ENCODE assay signal across 9 cellular contexts in genomic region chr2:21372654-21373053, GRCh38.
A peak's percentile ranks its signal among the peaks of the same experiment; 100 is the strongest.
DNase-seq lines count a peak whose midpoint lies in the region; ATAC-seq and TF ChIP-seq lines count a peak whose summit lies in the region.
"Had no signal": no experiment of that assay in that cellular context is flagged by ENCODE, and none has a peak within 500 bp of the region (broad histone marks: within the 10 kb centered on the region; RNA-seq: fewer than 3 reads in every experiment).

No MANE protein-coding gene starts in this region.

- H3K27me3 Mint-ChIP-seq in activated CD8-positive, alpha-beta memory T cell treated with anti-CD3 and anti-CD28 coated beads, Interleukin-2, amount 10 ng/mL, durations not matched to agents 7 days and 5 days, result no peaks in the 10 kb centered on the region

- H3K4me1 Mint-ChIP-seq in activated CD8-positive, alpha-beta memory T cell treated with anti-CD3 and anti-CD28 coated beads, Interleukin-2, amount 10 ng/mL, durations not matched to agents 7 days and 5 days, result no peaks in the 10 kb centered on the region
- H3K4me1 Mint-ChIP-seq: memory B cell had no signal

- CTCF ChIA-PET in activated CD8-positive, alpha-beta memory T cell treated with anti-CD3 and anti-CD28 coated beads, Interleukin-2, amount 10 ng/mL, durations not matched to agents 7 days and 5 days (lab: Charles Lee), result no interaction called here

- DNase-seq in NCI-H226 (peak; percentile 13), fibroblast of villous mesenchyme (ENCODE audit: low read depth) (peak; percentile 7), cerebellum (ENCODE audit: low spot score) (no peak), NCI-H1930 (lab: John Stamatoyannopoulos, UW) (no peak), activated gamma-delta T cell treated with Interleukin-2 at 50 U/mL for 16 hours (no peak)
- no peak for DNase-seq in activated CD8-positive, alpha-beta memory T cell treated with anti-CD3 and anti-CD28 coated beads, Interleukin-2, amount 10 ng/mL, durations not matched to agents 7 days and 5 days

- H3K27ac Mint-ChIP-seq in activated CD8-positive, alpha-beta memory T cell treated with anti-CD3 and anti-CD28 coated beads, Interleukin-2, amount 10 ng/mL, durations not matched to agents 7 days and 5 days, result no peak overlapping the region
- H3K27ac Mint-ChIP-seq: memory B cell had no signal

- TF ChIP-seq CTCF in 22Rv1 (IDR thresholded peaks at IDR 0.05), result peak; percentile 77
- peak; percentile 66 for TF ChIP-seq CTCF in GM12873 (IDR thresholded peaks at IDR 0.05; ENCODE audit: insufficient read depth, low read depth, low read length, missing control alignments)
- TF ChIP-seq CTCF in fibroblast of villous mesenchyme (IDR thresholded peaks at IDR 0.05; ENCODE audit: insufficient read depth, low read depth, low read length), result peak; percentile 36

- no peak for ATAC-seq in activated CD8-positive, alpha-beta memory T cell treated with anti-CD3 and anti-CD28 coated beads, Interleukin-2, amount 10 ng/mL, durations not matched to agents 7 days and 5 days

- no peaks in the 10 kb centered on the region for H3K36me3 Mint-ChIP-seq in activated CD8-positive, alpha-beta memory T cell treated with anti-CD3 and anti-CD28 coated beads, Interleukin-2, amount 10 ng/mL, durations not matched to agents 7 days and 5 days
- H3K36me3 Mint-ChIP-seq: memory B cell had no signal

- no peak overlapping the region for H3K27ac ChIP-seq in 22Rv1

- H3K4me3 Mint-ChIP-seq in activated CD8-positive, alpha-beta memory T cell treated with anti-CD3 and anti-CD28 coated beads, Interleukin-2, amount 10 ng/mL, durations not matched to agents 7 days and 5 days, result no peak overlapping the region
- H3K4me3 Mint-ChIP-seq: memory B cell had no signal

- H3K4me3 ChIP-seq in fibroblast of villous mesenchyme (ENCODE audit: low read depth, low read length), result no peak overlapping the region

- no peaks in the 10 kb centered on the region for H3K9me3 Mint-ChIP-seq in activated CD8-positive, alpha-beta memory T cell treated with anti-CD3 and anti-CD28 coated beads, Interleukin-2, amount 10 ng/mL, durations not matched to agents 7 days and 5 days (ENCODE audit: low read depth)

Comparison
In these comparisons a context has a peak if more than half of its experiments do, and no peak if none do; other contexts are left out.
1. DNase-seq: peak in NCI-H226 (single experiment) and fibroblast of villous mesenchyme (single experiment); none in cerebellum (single experiment), NCI-H1930 (0 of 2), activated gamma-delta T cell treated with Interleukin-2 at 50 U/mL for 16 hours (single experiment) and activated CD8-positive, alpha-beta memory T cell treated with anti-CD3 and anti-CD28 coated beads, Interleukin-2, amount 10 ng/mL, durations not matched to agents 7 days and 5 days (single experiment).
2. Peak in every context shown above with its lines, with median percentiles within 50 percentile points of each other: CTCF ChIP-seq.